Comparison of ENCODE assay signal across 8 cellular contexts in genomic region chr16:71484006-71484893, GRCh38. TPM values are rescaled to one million over a fixed set of nuclear protein-coding genes. Genes with fewer than 3 reads are reported as not detected.
DNase-seq lines count a peak whose midpoint lies in the region; ATAC-seq and TF ChIP-seq lines count a peak whose summit lies in the region.

No MANE protein-coding gene starts in this region.

- peak overlapping the region; percentile 83 for H3K4me2 ChIP-seq in SU-DHL-6 (ENCODE audit: low read depth, low read length, poor library complexity, severe bottlenecking)
- H3K4me2 ChIP-seq in parathyroid adenoma (ENCODE audit: low read length) = peak overlapping the region; percentile 95

- WGBS in tibial nerve, 2 donors = 1 to 2% methylated on average over 42 to 44 of the region's 44 CpGs

- peaks cover 2% of the 10 kb centered on the region for H3K27me3 Mint-ChIP-seq in activated naive CD8-positive, alpha-beta T cell treated with anti-CD3 and anti-CD28 coated beads, Interleukin-2, amount 50 U/mL, for 24 hours

- H2AFZ ChIP-seq in SU-DHL-6 (ENCODE audit: low read depth, low read length, severe bottlenecking) (peak overlapping the region; percentile 100), parathyroid adenoma (peak overlapping the region; percentile 88)

- peak; percentile 89 for ATAC-seq in HG02623 (IDR thresholded peaks at IDR 0.05; ENCODE audit: unreplicated experiment)
- peak; percentile 93 for ATAC-seq in activated naive CD8-positive, alpha-beta T cell treated with anti-CD3 and anti-CD28 coated beads, Interleukin-2, amount 50 U/mL, for 24 hours

- H3K36me3 Mint-ChIP-seq in activated naive CD8-positive, alpha-beta T cell treated with anti-CD3 and anti-CD28 coated beads, Interleukin-2, amount 50 U/mL, for 24 hours (ENCODE audit: low read depth) = no peaks in the 10 kb centered on the region

- DNase-seq in GM10266 (ENCODE audit: extremely low spot score) = peak; percentile 75
- peak; percentile 69 for DNase-seq in NCI-H1105 (lab: John Stamatoyannopoulos, UW)
- peak; percentile 82 for DNase-seq in activated naive CD8-positive, alpha-beta T cell treated with anti-CD3 and anti-CD28 coated beads, Interleukin-2, amount 50 U/mL, for 24 hours
- peak; percentile 89 to 97 for DNase-seq in cardiac muscle cell (ENCODE audit: low read depth in 1 of 2, low spot score in 1 of 2)
- DNase-seq in tibial nerve (ENCODE audit: low spot score in 2 of 2) = peak; percentile 68 to 83

- H3K4me1 Mint-ChIP-seq in activated naive CD8-positive, alpha-beta T cell treated with anti-CD3 and anti-CD28 coated beads, Interleukin-2, amount 50 U/mL, for 24 hours = peaks cover 15% of the 10 kb centered on the region

- TF ChIP-seq POLR2A in tibial nerve (IDR thresholded peaks at IDR 0.05) = peak; percentile 45 to 65

- H4K20me1 ChIP-seq in SU-DHL-6 (ENCODE audit: low read depth, low read length) = no peaks in the 10 kb centered on the region

- no peak for TF ChIP-seq CTCF in GM10266 (IDR thresholded peaks at IDR 0.05; ENCODE audit: control insufficient read depth, insufficient read depth, low read depth, missing control alignments)
- no peak for TF ChIP-seq CTCF in SU-DHL-6 (IDR thresholded peaks at IDR 0.05; ENCODE audit: insufficient read depth, low read length, poor library complexity, severe bottlenecking)
- TF ChIP-seq CTCF in cardiac muscle cell (IDR thresholded peaks at IDR 0.05; ENCODE audit: low read depth, low read length) = no peak
- TF ChIP-seq CTCF in parathyroid adenoma (IDR thresholded peaks at IDR 0.05) = no peak
- peak in 1 of 5 experiments; percentile 21 for TF ChIP-seq CTCF in tibial nerve (IDR thresholded peaks at IDR 0.05)

- H3K4me1 ChIP-seq in cardiac muscle cell (ENCODE audit: low read depth) = no peaks in the 10 kb centered on the region
- no peaks in the 10 kb centered on the region for H3K4me1 ChIP-seq in parathyroid adenoma
- peaks cover 0 to 17% (median 4%) of the 10 kb centered on the region in 4 donors for H3K4me1 ChIP-seq in tibial nerve

- peak overlapping the region; percentile 61 for H3K27ac Mint-ChIP-seq in activated naive CD8-positive, alpha-beta T cell treated with anti-CD3 and anti-CD28 coated beads, Interleukin-2, amount 50 U/mL, for 24 hours

- H3K4me3 Mint-ChIP-seq in activated naive CD8-positive, alpha-beta T cell treated with anti-CD3 and anti-CD28 coated beads, Interleukin-2, amount 50 U/mL, for 24 hours = peak overlapping the region; percentile 77

- H3K27ac ChIP-seq in SU-DHL-6 (ENCODE audit: low read depth, low read length) (no peak overlapping the region), cardiac muscle cell (peak overlapping the region; percentile 92), parathyroid adenoma (peak overlapping the region; percentile 93), tibial nerve (peak overlapping the region; percentile 66 to 98 (median 96))

- H3K9ac ChIP-seq in SU-DHL-6 (ENCODE audit: low read length) = peak overlapping the region; percentile 64
- H3K9ac ChIP-seq in parathyroid adenoma = no peak overlapping the region

- TF ChIP-seq EP300 in tibial nerve (IDR thresholded peaks at IDR 0.05) = peak; percentile 91 to 94

- no peaks in the 10 kb centered on the region for H3K9me2 ChIP-seq in SU-DHL-6 (replicated peaks; ENCODE audit: insufficient read depth, low read length)

- no peaks in the 10 kb centered on the region for H3K36me3 ChIP-seq in SU-DHL-6 (ENCODE audit: low read length)
- no peaks in the 10 kb centered on the region for H3K36me3 ChIP-seq in cardiac muscle cell
- no peaks in the 10 kb centered on the region for H3K36me3 ChIP-seq in parathyroid adenoma (ENCODE audit: control insufficient read depth, insufficient read depth, low read length)
- peaks cover 0 to 16% (median 0%) of the 10 kb centered on the region in 3 donors for H3K36me3 ChIP-seq in tibial nerve

- no peaks in the 10 kb centered on the region for H3F3A ChIP-seq in SU-DHL-6 (ENCODE audit: insufficient read depth)

- H3K27me3 ChIP-seq in SU-DHL-6 (ENCODE audit: low read length) = no peaks in the 10 kb centered on the region
- H3K27me3 ChIP-seq in cardiac muscle cell = peaks cover 3% of the 10 kb centered on the region
- H3K27me3 ChIP-seq in parathyroid adenoma (ENCODE audit: control insufficient read depth, insufficient read depth, low read length) = no peaks in the 10 kb centered on the region
- H3K27me3 ChIP-seq in tibial nerve = no peaks in the 10 kb centered on the region

- H3K9me3 Mint-ChIP-seq in activated naive CD8-positive, alpha-beta T cell treated with anti-CD3 and anti-CD28 coated beads, Interleukin-2, amount 50 U/mL, for 24 hours = no peaks in the 10 kb centered on the region

- no peaks in the 10 kb centered on the region for H3K9me3 ChIP-seq in SU-DHL-6 (ENCODE audit: insufficient read depth, low read length)
- no peaks in the 10 kb centered on the region for H3K9me3 ChIP-seq in cardiac muscle cell (ENCODE audit: low read depth)
- no peaks in the 10 kb centered on the region for H3K9me3 ChIP-seq in parathyroid adenoma (ENCODE audit: control insufficient read depth, low read length)
- H3K9me3 ChIP-seq in tibial nerve = no peaks in the 10 kb centered on the region

- no peaks in the 10 kb centered on the region for H3K79me2 ChIP-seq in SU-DHL-6 (ENCODE audit: insufficient read depth, low read length)
- no peaks in the 10 kb centered on the region for H3K79me2 ChIP-seq in parathyroid adenoma

- H3K4me3 ChIP-seq in SU-DHL-6 (ENCODE audit: insufficient read depth, low read length, poor library complexity, severe bottlenecking) = peak overlapping the region; percentile 66
- peak overlapping the region; percentile 87 for H3K4me3 ChIP-seq in cardiac muscle cell
- H3K4me3 ChIP-seq in parathyroid adenoma (ENCODE audit: low read depth, low read length) = peak overlapping the region; percentile 97
- peak overlapping the region; percentile 56 to 87 (median 74) for H3K4me3 ChIP-seq in tibial nerve

RNA-seq across cellular contexts. Expression of gene ZNF19, which starts 4.9 kb away (rescaled TPM):
- total RNA-seq in cardiac muscle cell (2.0 and 7.0 TPM in 2 replicates), tibial nerve (10 to 100 TPM in 1 of 4 donors, 1 to 10 TPM in 3; 5.7 to 11.1 (median 7.8) TPM)
- polyA plus RNA-seq in cardiac muscle cell = 4.5 and 6.1 TPM in 2 replicates

RNA-seq across cellular contexts. Expression of gene ZNF23, which starts 22.2 kb away (rescaled TPM):
- total RNA-seq in cardiac muscle cell (6.7 and 8.0 TPM in 2 replicates), tibial nerve (10 to 100 TPM in 2 of 4 donors, 1 to 10 TPM in 2; 5.5 to 14.4 (median 11.0) TPM)
- polyA plus RNA-seq in cardiac muscle cell = 8.5 and 12.2 TPM in 2 replicates

RNA-seq across cellular contexts. Expression of gene CHST4, which starts 42.0 kb away (rescaled TPM):
- total RNA-seq in cardiac muscle cell = 0.63 TPM in 1 of 2 replicates, not detected in the other
- polyA plus RNA-seq in cardiac muscle cell = not detected in 2 replicates
- total RNA-seq in tibial nerve = not detected

RNA-seq across cellular contexts. Expression of gene TLE7, which starts 42.4 kb away (rescaled TPM):
- total RNA-seq in cardiac muscle cell (not detected in 2 replicates), tibial nerve (not detected)
- not detected in 2 replicates for polyA plus RNA-seq in cardiac muscle cell
